ENCODE assay signal across 19 cellular contexts in the genomic region with DNA sequence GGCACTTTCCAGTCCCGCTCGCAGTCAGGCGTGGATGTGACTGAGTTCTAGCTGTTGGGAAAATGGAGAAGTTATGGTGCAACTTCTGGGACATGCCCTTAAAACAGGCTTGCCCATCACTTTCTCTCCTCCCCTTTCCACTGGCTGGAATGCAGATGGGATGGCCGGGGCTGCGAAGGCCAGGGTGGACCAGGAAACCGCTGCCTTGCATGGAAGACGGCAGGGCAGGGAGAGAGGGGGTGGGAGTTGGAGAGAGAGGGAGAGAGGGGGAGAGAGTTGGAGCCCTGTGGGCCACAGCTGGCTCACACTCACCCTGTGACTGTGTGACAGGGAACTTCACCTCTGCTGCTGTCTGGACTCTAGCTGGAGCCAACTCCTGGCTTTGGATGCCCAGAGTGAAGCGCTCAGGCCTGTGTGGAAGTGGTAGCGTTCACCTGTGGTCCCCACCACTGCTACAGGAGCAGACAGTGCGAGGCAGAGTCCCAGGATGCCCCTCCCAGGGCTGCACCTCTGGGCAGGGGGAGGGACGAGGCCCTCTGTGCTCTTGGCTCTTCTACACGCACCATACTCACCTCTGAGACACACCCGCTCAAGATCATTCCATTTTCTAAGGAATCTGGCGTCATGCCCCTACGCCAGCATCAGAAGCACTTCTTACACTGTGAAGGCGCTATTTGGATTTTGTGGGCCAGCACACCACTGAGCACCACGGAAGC. TPM values are rescaled to one million over a fixed set of nuclear protein-coding genes. Genes with fewer than 3 reads are reported as not detected.
DNase-seq lines count a peak whose midpoint lies in the region; ATAC-seq and TF ChIP-seq lines count a peak whose summit lies in the region.
"Had no signal": no experiment of that assay in that cellular context is flagged by ENCODE, and none has a peak within 500 bp of the region (broad histone marks: within the 10 kb centered on the region; RNA-seq: fewer than 3 reads in every experiment).

No MANE protein-coding gene starts in this region.

- no peak overlapping the region for H3K27ac ChIP-seq in right atrium auricular region
- H3K27ac ChIP-seq in upper lobe of right lung = no peak overlapping the region
- H3K27ac ChIP-seq: GM23248 had no signal

- intact Hi-C loops in cardiac septum (cut with DNase I) (loop anchor here (5.0 kb wide), 1 partner anchor 34 kb away; a partner anchor contains a TSS), upper lobe of right lung (cut with DNase I) (no loop called here)

- H3K27me3 ChIP-seq in right atrium auricular region = no peaks in the 10 kb centered on the region
- no peaks in the 10 kb centered on the region for H3K27me3 ChIP-seq in upper lobe of right lung

- H3K9me3 Mint-ChIP-seq in chondrocyte (ENCODE audit: low read depth) = no peaks in the 10 kb centered on the region
- H3K9me3 Mint-ChIP-seq: CD4-positive, alpha-beta T cell had no signal

- TF ChIP-seq CTCF in right atrium auricular region (IDR thresholded peaks at IDR 0.05) = no peak
- no peak for TF ChIP-seq CTCF in chondrocyte (IDR thresholded peaks at IDR 0.05)
- TF ChIP-seq CTCF in omental fat pad (IDR thresholded peaks at IDR 0.05) = no peak
- TF ChIP-seq CTCF in upper lobe of right lung (IDR thresholded peaks at IDR 0.05) = no peak

- H3K4me1 ChIP-seq in right atrium auricular region (peaks cover 0 to 60% of the 10 kb centered on the region in 2 donors), upper lobe of right lung (peaks cover 7% of the 10 kb centered on the region)

- H3K36me3 ChIP-seq in right atrium auricular region (no peaks in the 10 kb centered on the region), upper lobe of right lung (no peaks in the 10 kb centered on the region)

- DNase-seq in cardiac septum (ENCODE audit: low spot score) (peak; percentile 69), right atrium auricular region (ENCODE audit: low spot score) (no peak), chondrocyte (ENCODE audit: low spot score) (peak; percentile 72), omental fat pad (ENCODE audit: low spot score) (peak; percentile 21), upper lobe of right lung (peak; percentile 57), kidney tubule cell (ENCODE audit: low spot score) (no peak), NCI-H510A (lab: John Stamatoyannopoulos, UW) (no peak)
- DNase-seq: Calu3; CD4-positive, alpha-beta T cell; DMS79; GM23248; KBM-7; NCI-H1048; NCI-H2107; NCI-H748 treated with DMSO at 0.1 percent for 48 hours; PC-3; SHP77 treated with DMSO at 0.1 percent for 48 hours had no signal

- no peaks in the 10 kb centered on the region for H3K27me3 Mint-ChIP-seq in chondrocyte (ENCODE audit: low read depth)
- H3K27me3 Mint-ChIP-seq: B cell; CD4-positive, alpha-beta T cell had no signal

- no peak overlapping the region for H3K27ac Mint-ChIP-seq in chondrocyte (ENCODE audit: unreplicated experiment)
- H3K27ac Mint-ChIP-seq: B cell; CD4-positive, alpha-beta T cell had no signal

- no peak overlapping the region for H3K4me3 Mint-ChIP-seq in chondrocyte (ENCODE audit: unreplicated experiment)
- H3K4me3 Mint-ChIP-seq: B cell; CD4-positive, alpha-beta T cell had no signal

- H3K9me3 ChIP-seq in right atrium auricular region (no peaks in the 10 kb centered on the region), upper lobe of right lung (no peaks in the 10 kb centered on the region)

- no peaks in the 10 kb centered on the region for H3K36me3 Mint-ChIP-seq in chondrocyte (ENCODE audit: low read depth)

- no peak overlapping the region for H3K4me3 ChIP-seq in right atrium auricular region
- no peak overlapping the region for H3K4me3 ChIP-seq in upper lobe of right lung
- H3K4me3 ChIP-seq: GM23248 had no signal

- H3K4me1 Mint-ChIP-seq in chondrocyte (ENCODE audit: low read depth) = no peaks in the 10 kb centered on the region

- ATAC-seq in omental fat pad (ENCODE audit: low FRiP score) = peak; percentile 17
- ATAC-seq in upper lobe of right lung = no peak
- no peak for ATAC-seq in HG02852 (IDR thresholded peaks at IDR 0.05; ENCODE audit: unreplicated experiment)
- ATAC-seq: PC-3 had no signal

RNA-seq across cellular contexts. Expression of a gene that starts 36.6 kb away (rescaled TPM):
- 5.1 TPM for total RNA-seq in cardiac septum
- 1 to 10 TPM; 4.1 TPM for total RNA-seq in right atrium auricular region
- 3.4 to 3.8 TPM (median 3.4 TPM) in 3 replicates for total RNA-seq in chondrocyte
- total RNA-seq in omental fat pad = 10 to 100 TPM; 12.0 to 45.8 (median 22.3) TPM
- total RNA-seq in upper lobe of right lung = 4.7 TPM

Comparison
In these comparisons a context has a peak if more than half of its experiments do, and no peak if none do; other contexts are left out.
1. DNase-seq: peak in cardiac septum (single experiment), chondrocyte (single experiment), omental fat pad (single experiment) and upper lobe of right lung (single experiment); none in right atrium auricular region (single experiment), kidney tubule cell (single experiment) and NCI-H510A (single experiment).